In genomic region chrY:2841471-2841893, GRCh38 we compare ENCODE assay signal across 1 cellular context.
TF ChIP-seq lines count a peak whose summit lies in the region.

Gene RPS4Y1, plus strand, starts transcription at chrY:2841602. Its CDS starts 23 bp downstream, at chrY:2841625.

TF ChIP-seq in HepG2, 621 proteins besides CTCF, POLR2A, EP300 and RAD21 (continued from another document and continues in another):
- TF ChIP-seq ZBTB39 (CRISPR knock-in tag; IDR thresholded peaks at IDR 0.05) (no peak), ZNF766 (CRISPR knock-in tag; IDR thresholded peaks at IDR 0.05; ENCODE audit: borderline replicate concordance) (no peak), FOSL1 (CRISPR knock-in tag; IDR thresholded peaks at IDR 0.05; ENCODE audit: borderline replicate concordance) (no peak), MEF2D (CRISPR knock-in tag; IDR thresholded peaks at IDR 0.05) (no peak), NR1H2 (CRISPR knock-in tag; IDR thresholded peaks at IDR 0.05; ENCODE audit: borderline replicate concordance, low read depth) (no peak), HNF1B (CRISPR knock-in tag; IDR thresholded peaks at IDR 0.05) (no peak), POLR2G (IDR thresholded peaks at IDR 0.05; ENCODE audit: low read depth, low read length) (peak; percentile 82), ZNF20 (CRISPR knock-in tag; IDR thresholded peaks at IDR 0.05) (no peak), GABPB1 (CRISPR knock-in tag; IDR thresholded peaks at IDR 0.05) (no peak), HBP1 (CRISPR knock-in tag; IDR thresholded peaks at IDR 0.05; ENCODE audit: low read depth) (0 out of 2 replicates have a peak, but pooled peaks have one; percentile 20), SP2 (CRISPR knock-in tag; IDR thresholded peaks at IDR 0.05) (no peak), GRHL1 (CRISPR knock-in tag; conservative IDR thresholded peaks at IDR 0.05) (no peak), ZNF687 (CRISPR knock-in tag; IDR thresholded peaks at IDR 0.05) (peak; percentile 62), PCBP1 (IDR thresholded peaks at IDR 0.05; ENCODE audit: borderline replicate concordance, low read depth, low read length) (no peak), SIN3B (IDR thresholded peaks at IDR 0.05; ENCODE audit: low read length) (peak; percentile 65; the same call in 1 of the 2 replicates), KDM6A (CRISPR knock-in tag; IDR thresholded peaks at IDR 0.05; ENCODE audit: low read depth) (no peak), SALL1 (CRISPR knock-in tag; IDR thresholded peaks at IDR 0.05) (no peak), ZFY (CRISPR knock-in tag; IDR thresholded peaks at IDR 0.05) (no peak), NFE2L2 (IDR thresholded peaks at IDR 0.05; ENCODE audit: low read length) (no peak), TEAD2 (CRISPR knock-in tag; IDR thresholded peaks at IDR 0.05) (no peak), TBX2 (CRISPR knock-in tag; IDR thresholded peaks at IDR 0.05; ENCODE audit: borderline replicate concordance) (no peak), NFIC (IDR thresholded peaks at IDR 0.05; ENCODE audit: low read length) (no peak), THAP7 (CRISPR knock-in tag; IDR thresholded peaks at IDR 0.05) (no peak), ZNF747 (CRISPR knock-in tag; IDR thresholded peaks at IDR 0.05; ENCODE audit: borderline replicate concordance) (no peak), AHR (CRISPR knock-in tag; IDR thresholded peaks at IDR 0.05) (no peak), ZNF839 (CRISPR knock-in tag; IDR thresholded peaks at IDR 0.05; ENCODE audit: borderline replicate concordance) (no peak), MATR3 (CRISPR knock-in tag; IDR thresholded peaks at IDR 0.05) (no peak), USF2 (IDR thresholded peaks at IDR 0.05; ENCODE audit: low read depth, low read length) (no peak), USF2 (CRISPR knock-in tag; IDR thresholded peaks at IDR 0.05; ENCODE audit: borderline replicate concordance) (no peak), TFE3 (CRISPR knock-in tag; IDR thresholded peaks at IDR 0.05) (no peak), SP140L (CRISPR knock-in tag; IDR thresholded peaks at IDR 0.05; ENCODE audit: borderline replicate concordance) (no peak), KLF15 (CRISPR knock-in tag; IDR thresholded peaks at IDR 0.05; ENCODE audit: borderline replicate concordance) (no peak), JUNB (CRISPR knock-in tag; IDR thresholded peaks at IDR 0.05; ENCODE audit: borderline replicate concordance) (no peak), ADNP (CRISPR knock-in tag; IDR thresholded peaks at IDR 0.05) (no peak), ZNF33A (CRISPR knock-in tag; IDR thresholded peaks at IDR 0.05; ENCODE audit: borderline replicate concordance) (no peak), SYNCRIP (IDR thresholded peaks at IDR 0.05; ENCODE audit: insufficient read depth, low read depth, low read length) (no peak), FOSL2 (CRISPR knock-in tag; IDR thresholded peaks at IDR 0.05) (no peak), ZNF510 (CRISPR knock-in tag; IDR thresholded peaks at IDR 0.05; ENCODE audit: low read depth) (no peak), HCFC1 (IDR thresholded peaks at IDR 0.05; ENCODE audit: low read depth, low read length) (peak; percentile 48; the same call in 1 of the 2 replicates), ZNF263 (CRISPR knock-in tag; IDR thresholded peaks at IDR 0.05) (no peak), ZFP1 (CRISPR knock-in tag; IDR thresholded peaks at IDR 0.05) (no peak), ARNT (IDR thresholded peaks at IDR 0.05) (no peak), ZNF761 (CRISPR knock-in tag; conservative IDR thresholded peaks at IDR 0.05) (no peak), ZNF253 (CRISPR knock-in tag; IDR thresholded peaks at IDR 0.05; ENCODE audit: borderline replicate concordance) (no peak), PBX2 (CRISPR knock-in tag; IDR thresholded peaks at IDR 0.05) (no peak), TGIF2 (CRISPR knock-in tag; IDR thresholded peaks at IDR 0.05) (peak; percentile 76; the same call in 1 of the 2 replicates), ZNF484 (CRISPR knock-in tag; IDR thresholded peaks at IDR 0.05; ENCODE audit: borderline replicate concordance, low read depth) (no peak), HDAC2 (CRISPR knock-in tag; IDR thresholded peaks at IDR 0.05) (no peak), ZNF598 (CRISPR knock-in tag; IDR thresholded peaks at IDR 0.05; ENCODE audit: borderline replicate concordance) (0 out of 2 replicates have a peak, but pooled peaks have one; percentile 26), SAFB2 (CRISPR knock-in tag; IDR thresholded peaks at IDR 0.05; ENCODE audit: borderline replicate concordance, low read depth) (no peak), NR2C2 (CRISPR knock-in tag; IDR thresholded peaks at IDR 0.05; ENCODE audit: borderline replicate concordance) (peak; percentile 96), ZFP36L1 (CRISPR knock-in tag; IDR thresholded peaks at IDR 0.05) (no peak)
